Comparison of ENCODE assay signal across 23 cellular contexts in the genomic region with DNA sequence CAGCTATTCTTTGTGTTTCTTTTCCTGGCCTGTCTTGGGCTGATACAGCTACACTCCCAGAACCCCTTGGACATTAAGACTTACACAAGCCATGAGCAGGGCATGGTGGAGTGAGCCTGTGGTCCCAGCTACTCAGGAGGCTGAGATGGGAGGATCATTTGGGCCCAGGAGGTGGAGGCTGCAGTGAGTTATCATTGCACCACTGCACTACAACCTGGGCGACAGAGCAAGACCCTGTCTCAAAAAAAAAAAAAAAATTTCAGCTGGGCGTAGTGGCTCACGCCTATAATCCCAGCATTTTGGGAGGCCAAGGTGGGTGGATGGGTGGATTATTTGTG. TPM values are rescaled to one million over a fixed set of nuclear protein-coding genes. Genes with fewer than 3 reads are reported as not detected.
DNase-seq lines count a peak whose midpoint lies in the region; ATAC-seq and TF ChIP-seq lines count a peak whose summit lies in the region.
"Had no signal": no experiment of that assay in that cellular context is flagged by ENCODE, and none has a peak within 500 bp of the region (broad histone marks: within the 10 kb centered on the region; RNA-seq: fewer than 3 reads in every experiment).

No MANE protein-coding gene starts in this region.

- no peaks in the 10 kb centered on the region for H4K20me1 ChIP-seq in BLaER1 treated with 17β-estradiol and CSF1 and Interleukin-3, amounts not matched to agents 10 nM and 100 nM

- no peak for ATAC-seq in thoracic aorta (ENCODE audit: insufficient number of reproducible peaks, low FRiP score, low read depth)
- ATAC-seq: activated CD8-positive, alpha-beta T cell treated with anti-CD3 and anti-CD28 coated beads for 36 hours; body of pancreas had no signal

- H3K36me3 Mint-ChIP-seq in brain, result no peaks in the 10 kb centered on the region
- no peaks in the 10 kb centered on the region for H3K36me3 Mint-ChIP-seq in nephron (ENCODE audit: low read depth)
- H3K36me3 Mint-ChIP-seq: activated naive CD8-positive, alpha-beta T cell treated with anti-CD3 and anti-CD28 coated beads, Interleukin-2, amount 10 ng/mL, durations not matched to agents 7 days and 5 days; CD8-positive, alpha-beta memory T cell had no signal

- peaks cover 0 to 11% (median 5%) of the 10 kb centered on the region in 11 experiments; a peak in 14 of 22 replicates for H3K9me3 ChIP-seq in BLaER1 treated with 17β-estradiol and CSF1 and Interleukin-3, amounts not matched to agents 10 nM and 100 nM (replicated peaks in 1 of 11)
- H3K9me3 ChIP-seq in thoracic aorta, result no peaks in the 10 kb centered on the region
- H3K9me3 ChIP-seq: body of pancreas had no signal

- H3K4me3 Mint-ChIP-seq in brain, result no peak overlapping the region
- H3K4me3 Mint-ChIP-seq in nephron, result no peak overlapping the region
- H3K4me3 Mint-ChIP-seq: activated CD8-positive, alpha-beta T cell treated with anti-CD3 and anti-CD28 coated beads for 36 hours; activated naive CD8-positive, alpha-beta T cell treated with anti-CD3 and anti-CD28 coated beads, Interleukin-2, amount 10 ng/mL, durations not matched to agents 7 days and 5 days; CD8-positive, alpha-beta memory T cell; T-helper 1 cell treated with Interleukin-12 subunit alpha and Interleukin-12 subunit beta and Interleukin-4 antibody, amounts not matched to agents 30 μg/mL and 1 μg/mL, for 36 hours had no signal

- peaks cover 0 to 14% (median 10%) of the 10 kb centered on the region in 5 experiments for H3K9me3 Mint-ChIP-seq in brain
- H3K9me3 Mint-ChIP-seq in nephron, result peaks cover 11% of the 10 kb centered on the region

- no peaks in the 10 kb centered on the region for H3K36me3 ChIP-seq in BLaER1 treated with 17β-estradiol and CSF1 and Interleukin-3, amounts not matched to agents 10 nM and 100 nM
- no peaks in the 10 kb centered on the region for H3K36me3 ChIP-seq in thoracic aorta

- TF ChIP-seq CTCF in brain (conservative IDR thresholded peaks at IDR 0.05), result no peak
- no peak for TF ChIP-seq CTCF in nephron (IDR thresholded peaks at IDR 0.05; ENCODE audit: unreplicated experiment in 3 of 3)
- no peak for TF ChIP-seq CTCF in thoracic aorta (IDR thresholded peaks at IDR 0.05)

- H3K27ac Mint-ChIP-seq in brain (peak overlapping the region in 4 of 5 experiments; percentile 51 to 92 (median 82)), nephron (peak overlapping the region; percentile 73 to 89 (median 86))
- H3K27ac Mint-ChIP-seq: activated CD8-positive, alpha-beta T cell treated with anti-CD3 and anti-CD28 coated beads for 36 hours; activated naive CD8-positive, alpha-beta T cell treated with anti-CD3 and anti-CD28 coated beads, Interleukin-2, amount 10 ng/mL, durations not matched to agents 7 days and 5 days; CD8-positive, alpha-beta memory T cell; progenitor cell of endocrine pancreas; T-helper 1 cell treated with Interleukin-12 subunit alpha and Interleukin-12 subunit beta and Interleukin-4 antibody, amounts not matched to agents 30 μg/mL and 1 μg/mL, for 36 hours had no signal

- no peak overlapping the region for H3K27ac ChIP-seq in BLaER1 treated with 17β-estradiol and CSF1 and Interleukin-3, amounts not matched to agents 10 nM and 100 nM
- H3K27ac ChIP-seq in thoracic aorta, result peak overlapping the region; percentile 81 to 92
- H3K27ac ChIP-seq: body of pancreas had no signal

- DNase-seq in thoracic aorta (ENCODE audit: low spot score), result no peak
- DNase-seq in DMS79 (lab: John Stamatoyannopoulos, UW), result no peak
- no peak for DNase-seq in H4 (ENCODE audit: low spot score)
- no peak for DNase-seq in COR-L47 (lab: John Stamatoyannopoulos, UW)
- DNase-seq: activated CD4-positive, CD25-positive, alpha-beta regulatory T cell treated with anti-CD3 and anti-CD28 coated beads, Interleukin-2, amount 50 U/mL, for 72 hours; activated CD8-positive, alpha-beta T cell treated with anti-CD3 and anti-CD28 coated beads for 36 hours; activated effector memory CD4-positive, alpha-beta T cell treated with Interleukin-2 at 50 U/mL for 16 hours; activated naive CD8-positive, alpha-beta T cell treated with anti-CD3 and anti-CD28 coated beads, Interleukin-2, amount 10 ng/mL, durations not matched to agents 7 days and 5 days; activated T-cell treated with anti-CD3 and anti-CD28 coated beads for 4 hours; body of pancreas; CD8-positive, alpha-beta memory T cell; effector CD8-positive, alpha-beta T cell; KG1; NCI-H187; NCI-H69; stimulated activated CD4-positive, alpha-beta T cell treated with anti-CD3 and anti-CD28 coated beads, Interleukin-1b, Interleukin-23, amount 100 ng/mL, for 48 hours; substantia nigra had no signal

- H3K4me2 ChIP-seq in BLaER1 treated with 17β-estradiol and CSF1 and Interleukin-3, amounts not matched to agents 10 nM and 100 nM, result peak overlapping the region in 7 of 11 experiments; percentile 9 to 48 (median 35); a peak in 6 of 22 replicates

- H3K27me3 ChIP-seq in BLaER1 treated with 17β-estradiol and CSF1 and Interleukin-3, amounts not matched to agents 10 nM and 100 nM, result no peaks in the 10 kb centered on the region
- no peaks in the 10 kb centered on the region for H3K27me3 ChIP-seq in thoracic aorta (replicated peaks; ENCODE audit: insufficient read depth)
- H3K27me3 ChIP-seq: body of pancreas had no signal

- H3K4me1 ChIP-seq in BLaER1 treated with 17β-estradiol and CSF1 and Interleukin-3, amounts not matched to agents 10 nM and 100 nM, result peaks cover 5 to 16% (median 8%) of the 10 kb centered on the region in 10 experiments; a peak in 16 of 20 replicates
- H3K4me1 ChIP-seq in thoracic aorta (ENCODE audit: control insufficient read depth in 1 of 2, low read depth in 2 of 2), result peaks cover 21 to 23% of the 10 kb centered on the region in 2 donors
- H3K4me1 ChIP-seq: body of pancreas had no signal

- H3K4me1 Mint-ChIP-seq in brain (peaks cover 28% of the 10 kb centered on the region), nephron (peaks cover 10% of the 10 kb centered on the region)
- H3K4me1 Mint-ChIP-seq: CD8-positive, alpha-beta memory T cell had no signal

- H3K27me3 Mint-ChIP-seq in brain (peaks cover 3% of the 10 kb centered on the region), nephron (ENCODE audit: low read depth) (no peaks in the 10 kb centered on the region)
- H3K27me3 Mint-ChIP-seq: activated naive CD8-positive, alpha-beta T cell treated with anti-CD3 and anti-CD28 coated beads, Interleukin-2, amount 10 ng/mL, durations not matched to agents 7 days and 5 days had no signal

- no peak overlapping the region for H3K4me3 ChIP-seq in BLaER1 treated with 17β-estradiol and CSF1 and Interleukin-3, amounts not matched to agents 10 nM and 100 nM
- peak overlapping the region; percentile 61 for H3K4me3 ChIP-seq in thoracic aorta
- H3K4me3 ChIP-seq: body of pancreas, skin epidermis had no signal

- 0 out of 22 replicates have a peak overlapping the region, but pooled peaks of 1 of the 11 experiments have one; percentile 4 for H3K9ac ChIP-seq in BLaER1 treated with 17β-estradiol and CSF1 and Interleukin-3, amounts not matched to agents 10 nM and 100 nM

RNA-seq across cellular contexts. Expression of a gene that starts 13.6 kb away (rescaled TPM):
- 8.0 TPM for polyA plus RNA-seq in brain (ENCODE audit: insufficient read depth, low read depth, low replicate concordance)
- total RNA-seq in thoracic aorta, result 10 to 100 TPM; 34.3 to 62.4 TPM
- total RNA-seq in H4 (2014; rRNA removed; shearing (Covaris generic)), result 11.9 and 12.8 TPM in 2 replicates

Comparison
In these comparisons a context has a peak if more than half of its experiments do, and no peak if none do; other contexts are left out.
1. H3K27ac ChIP-seq: peak in thoracic aorta (2 of 2); none in BLaER1 treated with 17β-estradiol and CSF1 and Interleukin-3, amounts not matched to agents 10 nM and 100 nM (0 of 11).